Comparison of ENCODE assay signal across 18 cellular contexts in genomic region chr11:68153742-68154141, GRCh38.
"Had no signal": no experiment of that assay in that cellular context is flagged by ENCODE, and none has a peak within 500 bp of the region (broad histone marks: within the 10 kb centered on the region; RNA-seq: fewer than 3 reads in every experiment).

No MANE protein-coding gene starts in this region.

- FAIRE-seq: kidney had no signal

- DNase-seq: effector memory CD8-positive, alpha-beta T cell; gastrocnemius medialis; immature natural killer cell; kidney; left cardiac atrium; mammary epithelial cell; natural killer cell; posterior cingulate gyrus; sigmoid colon; stimulated activated CD4-positive, alpha-beta T cell treated with anti-CD3 and anti-CD28 coated beads, Interleukin-12 subunit alpha, Interleukin-12 subunit beta, amount 100 ng/mL, for 4 hours; stimulated activated naive CD4-positive, alpha-beta T cell; tibial artery; upper lobe of right lung had no signal

- H3K9me3 ChIP-seq: esophagus muscularis mucosa, gastrocnemius medialis, sigmoid colon, suprapubic skin, tibial artery, upper lobe of right lung, vagina had no signal

- ATAC-seq: effector memory CD8-positive, alpha-beta T cell; gastrocnemius medialis; natural killer cell; upper lobe of right lung had no signal

- H3K27me3 ChIP-seq: gastrocnemius medialis, sigmoid colon, suprapubic skin, upper lobe of right lung, vagina had no signal

- H3K4me3 ChIP-seq: esophagus muscularis mucosa, gastrocnemius medialis, sigmoid colon, skin epidermis, suprapubic skin, tibial artery, upper lobe of right lung, vagina had no signal

- H3K27ac ChIP-seq: epithelial cell of prostate, esophagus muscularis mucosa, gastrocnemius medialis, sigmoid colon, skin epidermis, suprapubic skin, tibial artery, upper lobe of right lung, vagina had no signal

- H3K4me1 ChIP-seq: esophagus muscularis mucosa, gastrocnemius medialis, suprapubic skin, tibial artery, vagina had no signal
